Comparison of ENCODE assay signal across 11 cellular contexts in genomic region chr4:3372264-3372932, GRCh38.
DNase-seq lines count a peak whose midpoint lies in the region; ATAC-seq, FAIRE-seq and TF ChIP-seq lines count a peak whose summit lies in the region.
"Had no signal": no experiment of that assay in that cellular context is flagged by ENCODE, and none has a peak within 500 bp of the region (broad histone marks: within the 10 kb centered on the region; RNA-seq: fewer than 3 reads in every experiment).

No MANE protein-coding gene starts in this region.

- no peak overlapping the region for H3K4me3 ChIP-seq in GM12878
- no peak overlapping the region for H3K4me3 ChIP-seq in OCI-LY7 (ENCODE audit: low read depth, low read length, poor library complexity, severe bottlenecking)
- no peak overlapping the region for H3K4me3 ChIP-seq in prostate gland
- H3K4me3 ChIP-seq: gastrocnemius medialis had no signal

- H3K36me3 ChIP-seq in GM12878 (ENCODE audit: control insufficient read depth in 2 of 2, insufficient read depth in 2 of 2, low read length in 1 of 2) (no peaks in the 10 kb centered on the region), OCI-LY7 (ENCODE audit: insufficient read depth, low read length) (no peaks in the 10 kb centered on the region), prostate gland (no peaks in the 10 kb centered on the region)
- H3K36me3 ChIP-seq: gastrocnemius medialis had no signal

- no peak for TF ChIP-seq CTCF in GM13976 (IDR thresholded peaks at IDR 0.05; ENCODE audit: borderline replicate concordance, control extremely low read depth, extremely low read depth, insufficient read depth, missing control alignments)
- no peak for TF ChIP-seq CTCF in GM12878 (IDR thresholded peaks at IDR 0.05 in 2 of 3, conservative IDR thresholded peaks at IDR 0.05 in 1 of 3; ENCODE audit: control insufficient read depth in 2 of 3, extremely low read depth in 1 of 3, insufficient read depth in 1 of 3, low read depth in 3 of 3, low read length in 3 of 3)
- TF ChIP-seq CTCF in nephron (IDR thresholded peaks at IDR 0.05; ENCODE audit: unreplicated experiment in 3 of 3): no peak
- no peak for TF ChIP-seq CTCF in OCI-LY7 (conservative IDR thresholded peaks at IDR 0.05; ENCODE audit: low read length)
- no peak for TF ChIP-seq CTCF in prostate gland (IDR thresholded peaks at IDR 0.05)

- DNase-seq in GM13976 (ENCODE audit: low spot score) (peak; percentile 40), GM12878 (ENCODE audit: low read depth, low spot score) (no peak), NCI-H187 treated with DMSO at 0.1 percent for 48 hours (lab: John Stamatoyannopoulos, UW) (no peak), OCI-LY7 (ENCODE audit: low spot score) (no peak), NCI-H146 treated with DMSO at 0.1 percent for 48 hours (lab: John Stamatoyannopoulos, UW; ENCODE audit: unreplicated experiment) (no peak), prostate gland (ENCODE audit: low spot score) (no peak)
- DNase-seq: Karpas-422 had no signal

- peaks cover 60% of the 10 kb centered on the region for H3K4me1 Mint-ChIP-seq in nephron

- intact Hi-C loops in GM12878 (cut with micrococcal nuclease; ENCODE audit: unreplicated experiment): loop anchor here (2.0 kb wide), 1 partner anchor 14 kb away; no protein-coding TSS in a partner anchor
- intact Hi-C loops in OCI-LY7 (cut with micrococcal nuclease; ENCODE audit: unreplicated experiment): no loop called here
- intact Hi-C loops in prostate gland (cut with DNase I): no loop called here

- 18% methylated on average over 23 of the region's 23 CpGs for WGBS in GM12878 (ENCODE audit: insufficient coverage, insufficient replicate concordance, low lambda C conversion rate, missing lambda C conversion rate)
- 80% methylated on average over 17 of the region's 23 CpGs for WGBS in prostate gland

- peak; percentile 8 for ATAC-seq in HG02588 (IDR thresholded peaks at IDR 0.05; ENCODE audit: unreplicated experiment)
- ATAC-seq in GM12878: peak; percentile 69
- ATAC-seq: gastrocnemius medialis, SK-N-SH treated with all-trans-retinoic acid at 6 μM for 48 hours had no signal

- no peak overlapping the region for H3K9ac ChIP-seq in GM12878 (ENCODE audit: control insufficient read depth, insufficient read depth, low read length)

- no peaks in the 10 kb centered on the region for H3K79me2 ChIP-seq in GM12878 (ENCODE audit: control insufficient read depth, insufficient read depth, low read length)
- H3K79me2 ChIP-seq in OCI-LY7 (ENCODE audit: insufficient read depth, low read depth, low read length): no peaks in the 10 kb centered on the region

- BruUV-seq in GM12878 (replicated peaks; lab: Mats Ljungman, UMichigan) (no TSS peak), OCI-LY7 (replicated peaks; lab: Mats Ljungman, UMichigan) (no TSS peak)

- SMC1A ChIA-PET in GM12878 (lab: Charles Lee; ENCODE audit: uncharacterized antibody, unreplicated experiment): interaction anchor here (2.9 kb wide), 1 partner anchor 26 kb away, joined by 11 read pairs; no protein-coding TSS in a partner anchor

- H3K4me1 ChIP-seq in GM12878 (ENCODE audit: control insufficient read depth, insufficient read depth, low read length): peaks cover 21% of the 10 kb centered on the region
- H3K4me1 ChIP-seq in OCI-LY7 (ENCODE audit: insufficient read depth, low read length, poor library complexity, severe bottlenecking): peaks cover 12% of the 10 kb centered on the region
- H3K4me1 ChIP-seq in prostate gland (replicated peaks): peaks cover 7% of the 10 kb centered on the region

- no peaks in the 10 kb centered on the region for H3K9me2 ChIP-seq in OCI-LY7 (ENCODE audit: insufficient read depth, low read length)

- TF ChIP-seq POLR2A in GM12878 (IDR thresholded peaks at IDR 0.05; ENCODE audit: low read depth, low read length): no peak
- no peak for TF ChIP-seq POLR2A in prostate gland (IDR thresholded peaks at IDR 0.05)

- no peak for TF ChIP-seq RAD21 in GM12878 (IDR thresholded peaks at IDR 0.05; ENCODE audit: insufficient read depth, low read depth, low read length)

- peak overlapping the region in 2 of 3 experiments; percentile 12 to 51 for H3K4me3 Mint-ChIP-seq in nephron

- peak overlapping the region; percentile 44 for H3K4me2 ChIP-seq in GM12878 (ENCODE audit: control insufficient read depth, insufficient read depth)
- H3K4me2 ChIP-seq in OCI-LY7 (ENCODE audit: low read length): no peak overlapping the region

- no peaks in the 10 kb centered on the region for H3K9me3 ChIP-seq in GM12878 (replicated peaks; ENCODE audit: control insufficient read depth, insufficient read depth, low read length)
- H3K9me3 ChIP-seq in OCI-LY7 (ENCODE audit: low read length): no peaks in the 10 kb centered on the region
- H3K9me3 ChIP-seq in prostate gland: no peaks in the 10 kb centered on the region
- H3K9me3 ChIP-seq: gastrocnemius medialis had no signal

- H3K27ac ChIP-seq in GM12878 (ENCODE audit: control insufficient read depth, insufficient read depth): no peak overlapping the region
- no peak overlapping the region for H3K27ac ChIP-seq in OCI-LY7 (ENCODE audit: low read depth, low read length, poor library complexity, severe bottlenecking)
- no peak overlapping the region for H3K27ac ChIP-seq in prostate gland
- H3K27ac ChIP-seq: gastrocnemius medialis had no signal

- CTCF ChIA-PET in GM12878 (lab: Yijun Ruan, JAX) (interaction anchor here (0.8 to 1.3 kb wide), 3 partner anchors 14 to 72 kb away, joined by 3 read pairs; no protein-coding TSS in a partner anchor), OCI-LY7 (lab: Charles Lee; ENCODE audit: unreplicated experiment) (no interaction called here)

- POLR2A ChIA-PET in GM12878 (lab: Charles Lee): no interaction called here
- POLR2A ChIA-PET in OCI-LY7 (lab: Charles Lee): no interaction called here

- H3K27me3 Mint-ChIP-seq in nephron (ENCODE audit: low read depth): peaks cover 17% of the 10 kb centered on the region

- H3K9me3 Mint-ChIP-seq in nephron: no peaks in the 10 kb centered on the region

- H3K36me3 Mint-ChIP-seq in nephron (ENCODE audit: low read depth): peaks cover 13% of the 10 kb centered on the region

- RAD21 ChIA-PET in GM12878 (lab: Charles Lee; ENCODE audit: unreplicated experiment): interaction anchor here (1.5 kb wide), 1 partner anchor 26 kb away, joined by 6 read pairs; no protein-coding TSS in a partner anchor

- H3K27ac Mint-ChIP-seq in nephron: peak overlapping the region in 2 of 3 experiments; percentile 57 to 60

- no peak for FAIRE-seq in GM12878 (lab: Jason Lieb, UNC)

- no peak for TF ChIP-seq EP300 in GM12878 (IDR thresholded peaks at IDR 0.05; ENCODE audit: borderline replicate concordance in 1 of 2, control insufficient read depth in 1 of 2, low read depth in 2 of 2, low read length in 2 of 2)

- H2AFZ ChIP-seq in GM12878 (ENCODE audit: control insufficient read depth, low read depth, low read length): no peak overlapping the region
- no peak overlapping the region for H2AFZ ChIP-seq in OCI-LY7 (ENCODE audit: low read length)

- H4K20me1 ChIP-seq in GM12878 (ENCODE audit: control insufficient read depth, insufficient read depth) (no peaks in the 10 kb centered on the region), OCI-LY7 (ENCODE audit: insufficient read depth, low read length) (no peaks in the 10 kb centered on the region)

- in situ Hi-C loops in GM13976 (cut with MboI; ENCODE audit: low sequenced_read_pairs, unreplicated experiment) (no loop called here), GM12878 (cut with MboI) (no loop called here)

- peaks cover 0 to 2% of the 10 kb centered on the region in 2 experiments; a peak in 1 of 4 replicates for H3K27me3 ChIP-seq in GM12878 (replicated peaks in 1 of 2; ENCODE audit: control insufficient read depth in 2 of 2, insufficient read depth in 2 of 2, low read length in 1 of 2)
- H3K27me3 ChIP-seq in prostate gland (replicated peaks; ENCODE audit: insufficient read depth): no peaks in the 10 kb centered on the region
- H3K27me3 ChIP-seq: gastrocnemius medialis had no signal

TF ChIP-seq in GM12878, 131 proteins besides CTCF, POLR2A, EP300 and RAD21 (continues in another document):
- no peak for TF ChIP-seq WRNIP1 (IDR thresholded peaks at IDR 0.05; ENCODE audit: borderline replicate concordance, low read depth, low read length)
- TF ChIP-seq ZNF687 (IDR thresholded peaks at IDR 0.05): 0 out of 2 replicates have a peak, but pooled peaks have one; percentile 14
- no peak for TF ChIP-seq CBX5 (IDR thresholded peaks at IDR 0.05; ENCODE audit: low read depth)
